ENCODE assay signal across 1 cellular context in the genomic region with DNA sequence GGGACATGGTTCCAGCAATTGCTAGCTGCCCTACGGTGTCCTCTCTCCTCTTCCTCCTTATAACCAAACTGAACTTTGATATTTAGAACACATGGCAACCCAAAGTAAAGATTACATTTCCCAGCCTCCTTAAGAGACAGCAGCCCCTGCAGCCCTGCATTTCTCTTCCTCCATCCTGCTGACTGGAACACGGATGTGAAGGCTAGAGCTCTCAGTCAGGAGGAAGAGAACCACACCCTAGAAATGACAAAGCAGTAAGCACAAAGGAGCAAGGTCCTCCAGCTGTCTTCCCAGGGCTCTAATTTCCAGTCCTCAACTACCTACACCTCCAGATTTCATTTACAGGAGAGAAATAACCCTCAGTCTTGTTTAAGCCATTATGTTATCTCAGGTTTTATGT.
TF ChIP-seq lines count a peak whose summit lies in the region.

No MANE protein-coding gene starts in this region.

TF ChIP-seq in GM12878, 131 proteins besides CTCF, POLR2A, EP300 and RAD21:
- TF ChIP-seq EED (IDR thresholded peaks at IDR 0.05; ENCODE audit: low read depth) = no peak
- TF ChIP-seq CBX5 (IDR thresholded peaks at IDR 0.05; ENCODE audit: low read depth) = no peak
- no peak for TF ChIP-seq DPF2 (IDR thresholded peaks at IDR 0.05)
- TF ChIP-seq JUND (IDR thresholded peaks at IDR 0.05; ENCODE audit: low read depth, low read length) = no peak
- no peak for TF ChIP-seq ZNF207 (IDR thresholded peaks at IDR 0.05; ENCODE audit: borderline replicate concordance)
